In genomic region chr1:13505020-13505419, GRCh38 we compare ENCODE assay signal across 18 cellular contexts. TPM values are rescaled to one million over a fixed set of nuclear protein-coding genes. Genes with fewer than 3 reads are reported as not detected.
DNase-seq lines count a peak whose midpoint lies in the region; ATAC-seq and TF ChIP-seq lines count a peak whose summit lies in the region.
"Had no signal": no experiment of that assay in that cellular context is flagged by ENCODE, and none has a peak within 500 bp of the region (broad histone marks: within the 10 kb centered on the region; RNA-seq: fewer than 3 reads in every experiment).

No MANE protein-coding gene starts in this region.

- no peaks in the 10 kb centered on the region for H4K20me1 ChIP-seq in BLaER1

- ATAC-seq in RWPE2 (ENCODE audit: low read depth) (0 out of 3 replicates have a peak, but pooled peaks have one; percentile 35), sciatic nerve (peak; percentile 70), HG03469 (IDR thresholded peaks at IDR 0.05; ENCODE audit: unreplicated experiment) (no peak), HG03097 (IDR thresholded peaks at IDR 0.05; ENCODE audit: low FRiP score, unreplicated experiment) (no peak)

- H3K36me3 ChIP-seq in BLaER1 (no peaks in the 10 kb centered on the region), RWPE2 (ENCODE audit: low read depth) (no peaks in the 10 kb centered on the region)

- H3K27me3 ChIP-seq in BLaER1 = no peaks in the 10 kb centered on the region
- H3K27me3 ChIP-seq in RWPE2 (ENCODE audit: insufficient read depth, poor library complexity, severe bottlenecking) = peaks cover 6% of the 10 kb centered on the region

- H3K9me3 ChIP-seq in BLaER1 (no peaks in the 10 kb centered on the region), RWPE2 (ENCODE audit: severe bottlenecking) (no peaks in the 10 kb centered on the region)

- intact Hi-C loops in sciatic nerve (cut with DNase I) = no loop called here

- H3K4me3 ChIP-seq in BLaER1 (no peak overlapping the region), RWPE2 (ENCODE audit: severe bottlenecking) (no peak overlapping the region)

- H3K4me1 ChIP-seq in BLaER1 (peaks cover 87% of the 10 kb centered on the region), RWPE2 (ENCODE audit: insufficient read depth, poor library complexity, severe bottlenecking) (no peaks in the 10 kb centered on the region)

- peak overlapping the region; percentile 83 for H3K27ac ChIP-seq in BLaER1
- no peak overlapping the region for H3K27ac ChIP-seq in RWPE2 (ENCODE audit: poor library complexity, severe bottlenecking)
- H3K27ac ChIP-seq: 22Rv1 had no signal

- TF ChIP-seq CTCF in RWPE2 (IDR thresholded peaks at IDR 0.05; ENCODE audit: poor library complexity, severe bottlenecking) = no peak

- H3K4me2 ChIP-seq in BLaER1 = peak overlapping the region; percentile 81

- peak overlapping the region; percentile 66 for H3K9ac ChIP-seq in BLaER1

- DNase-seq in RWPE2 (ENCODE audit: low spot score) (no peak), left kidney (ENCODE audit: low read depth, low spot score) (peak; percentile 45), sciatic nerve (ENCODE audit: low spot score) (no peak), NCI-H510A (lab: John Stamatoyannopoulos, UW) (no peak), SW 1271 (lab: John Stamatoyannopoulos, UW) (no peak)
- DNase-seq: AML-193, COR-L47, DMS 273 treated with DMSO at 0.1 percent for 48 hours, GDM1, NCI-H1105, NCI-H2081 treated with DMSO at 0.1 percent for 48 hours, NCI-H446 treated with DMSO at 0.1 percent for 48 hours, OCI-M1, SIG-M5 had no signal

RNA-seq across cellular contexts. Expression of gene LRRC38, which starts 8.8 kb away (rescaled TPM):
- total RNA-seq in sciatic nerve = not detected

Comparison
In these comparisons a context has a peak if more than half of its experiments do, and no peak if none do; other contexts are left out.
1. ATAC-seq: peak in RWPE2 (single experiment) and sciatic nerve (single experiment); none in HG03469 (single experiment) and HG03097 (single experiment).